ENCODE assay signal across 8 cellular contexts in the genomic region with DNA sequence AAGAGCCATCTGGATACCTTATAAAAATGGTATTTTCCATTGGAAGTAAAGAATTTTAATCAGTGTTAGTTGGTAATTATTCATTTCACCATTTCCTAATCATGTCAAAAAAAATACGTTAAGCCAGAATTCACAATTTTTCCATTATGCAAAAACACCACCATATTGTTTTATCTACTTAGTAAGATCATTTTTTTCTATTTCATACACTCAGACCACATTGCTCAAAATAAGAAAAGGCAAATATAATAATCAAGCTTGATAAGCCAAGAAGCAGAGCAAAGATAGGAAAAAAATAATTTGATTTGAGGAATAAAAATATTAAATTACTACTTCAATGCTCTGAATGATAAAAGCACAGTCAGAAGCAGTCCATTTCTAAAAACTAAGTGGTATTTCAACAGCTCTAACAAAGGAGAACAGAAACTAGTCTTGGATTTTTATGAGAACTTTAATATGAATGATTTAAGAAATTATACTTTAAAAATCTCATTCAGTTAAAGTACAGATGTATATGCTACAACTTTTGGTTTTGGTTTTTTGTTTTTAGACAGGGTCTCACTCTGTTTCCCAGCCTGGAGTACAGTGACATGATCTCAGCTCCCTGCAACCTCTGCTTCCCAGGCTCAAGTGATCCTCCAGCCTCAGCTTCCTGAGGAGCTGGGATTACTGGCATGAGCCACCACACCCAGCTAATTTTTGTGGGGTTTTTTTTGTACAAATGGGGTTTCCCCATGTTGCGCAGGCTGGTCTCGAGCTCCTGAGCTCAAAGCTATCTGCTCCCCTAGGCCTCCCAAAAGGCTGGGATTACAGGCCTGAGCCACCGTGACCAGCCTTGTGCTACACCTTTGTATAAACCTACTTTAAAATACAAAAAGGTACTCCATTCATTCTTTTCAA. TPM values are rescaled to one million over a fixed set of nuclear protein-coding genes. Genes with fewer than 3 reads are reported as not detected.
A peak's percentile ranks its signal among the peaks of the same experiment; 100 is the strongest.
DNase-seq lines count a peak whose midpoint lies in the region; ATAC-seq and TF ChIP-seq lines count a peak whose summit lies in the region.

No MANE protein-coding gene starts in this region.

- 94% methylated on average over 4 of the region's 4 CpGs for WGBS in HUES64
- 50 to 80% methylated on average over 4 of the region's 4 CpGs for WGBS in sigmoid colon, 2 donors

- peak overlapping the region; percentile 12 for H3K4me3 Mint-ChIP-seq in CD8-positive, alpha-beta T cell
- H3K4me3 Mint-ChIP-seq in mesothelial cell of epicardium, result no peak overlapping the region

- intact Hi-C loops in CD8-positive, alpha-beta T cell (cut with DNase I, micrococcal nuclease), result no loop called here
- intact Hi-C loops in sigmoid colon (cut with DNase I), result no loop called here

- H3K9ac ChIP-seq in HUES64 (ENCODE audit: low read depth, low read length), result peak overlapping the region; percentile 28; the same call in 1 of the 2 replicates

- H3K9me3 ChIP-seq in CD8-positive, alpha-beta T cell (ENCODE audit: low read length), result no peaks in the 10 kb centered on the region
- no peaks in the 10 kb centered on the region for H3K9me3 ChIP-seq in HUES64 (ENCODE audit: insufficient read depth, low read depth, low read length)
- H3K9me3 ChIP-seq in sigmoid colon, result no peaks in the 10 kb centered on the region

- H3K4me1 Mint-ChIP-seq in CD8-positive, alpha-beta T cell (ENCODE audit: low read depth), result peaks cover 28% of the 10 kb centered on the region
- H3K4me1 Mint-ChIP-seq in mesothelial cell of epicardium, result peaks cover 13% of the 10 kb centered on the region

- H3K27me3 ChIP-seq in CD8-positive, alpha-beta T cell (ENCODE audit: insufficient read depth, low read length), result no peaks in the 10 kb centered on the region
- H3K27me3 ChIP-seq in HUES64 (ENCODE audit: insufficient read depth, low read length), result no peaks in the 10 kb centered on the region
- H3K27me3 ChIP-seq in sigmoid colon, result no peaks in the 10 kb centered on the region

- H3K27ac Mint-ChIP-seq in CD8-positive, alpha-beta T cell, result peak overlapping the region; percentile 72
- peak overlapping the region; percentile 85 for H3K27ac Mint-ChIP-seq in mesothelial cell of epicardium

- ATAC-seq in CD8-positive, alpha-beta T cell, result peak; percentile 54
- ATAC-seq in GM21526 (IDR thresholded peaks at IDR 0.05; ENCODE audit: low FRiP score, unreplicated experiment), result peak; percentile 83

- CTCF ChIA-PET in CD8-positive, alpha-beta T cell (lab: Charles Lee), result interaction anchor here (2.1 kb wide), 1 partner anchor 39 kb away, joined by 5 read pairs; no protein-coding TSS in a partner anchor

- no peaks in the 10 kb centered on the region for H3K27me3 Mint-ChIP-seq in CD8-positive, alpha-beta T cell (ENCODE audit: low read depth)
- H3K27me3 Mint-ChIP-seq in mesothelial cell of epicardium (ENCODE audit: low read depth), result no peaks in the 10 kb centered on the region

- DNase-seq in CD8-positive, alpha-beta T cell, result peak in 3 of 7 experiments; percentile 5 to 19 (median 11)
- DNase-seq in activated naive CD4-positive, alpha-beta T cell treated with anti-CD3 and anti-CD28 coated beads, Interleukin-2, amount 50 U/mL, for 16 hours, result peak; percentile 34
- no peak for DNase-seq in mesothelial cell of epicardium (ENCODE audit: low spot score in 2 of 2, unreplicated experiment in 2 of 2)
- DNase-seq in AG08395 (ENCODE audit: low spot score), result no peak
- DNase-seq in SK-N-DZ (ENCODE audit: low spot score), result no peak
- DNase-seq in sigmoid colon, result no peak

- POLR2A ChIA-PET in CD8-positive, alpha-beta T cell (lab: Charles Lee), result interaction anchor here (2.1 to 3.3 kb wide), 2 partner anchors 8 to 11 kb away, joined by 9 read pairs; no protein-coding TSS in a partner anchor

- peaks cover 15% of the 10 kb centered on the region for H3K4me1 ChIP-seq in CD8-positive, alpha-beta T cell (ENCODE audit: insufficient read depth, low read length)
- H3K4me1 ChIP-seq in HUES64 (ENCODE audit: insufficient read depth, low read length), result peaks cover 19% of the 10 kb centered on the region
- peaks cover 0 to 25% (median 19%) of the 10 kb centered on the region in 4 donors for H3K4me1 ChIP-seq in sigmoid colon

- TF ChIP-seq CTCF in CD8-positive, alpha-beta T cell (IDR thresholded peaks at IDR 0.05), result no peak
- TF ChIP-seq CTCF in mesothelial cell of epicardium (IDR thresholded peaks at IDR 0.05; ENCODE audit: unreplicated experiment) (no peak), sigmoid colon (IDR thresholded peaks at IDR 0.05) (no peak)

- no peak overlapping the region for H3K4me3 ChIP-seq in CD8-positive, alpha-beta T cell (ENCODE audit: low read depth, low read length)
- H3K4me3 ChIP-seq in HUES64 (ENCODE audit: low read length) (no peak overlapping the region), sigmoid colon (no peak overlapping the region)

- no peak overlapping the region for H3K27ac ChIP-seq in CD8-positive, alpha-beta T cell (ENCODE audit: low read depth, low read length)
- H3K27ac ChIP-seq in HUES64 (ENCODE audit: low read depth, low read length) (0 out of 2 replicates have a peak overlapping the region, but pooled peaks have one; percentile 0), sigmoid colon (no peak overlapping the region)

- no peak for TF ChIP-seq POLR2A in sigmoid colon (IDR thresholded peaks at IDR 0.05)

- H3K36me3 ChIP-seq in CD8-positive, alpha-beta T cell (ENCODE audit: insufficient read depth, low read length), result no peaks in the 10 kb centered on the region
- H3K36me3 ChIP-seq in HUES64 (ENCODE audit: insufficient read depth, low read length) (no peaks in the 10 kb centered on the region), sigmoid colon (no peaks in the 10 kb centered on the region)

- H3K36me3 Mint-ChIP-seq in CD8-positive, alpha-beta T cell, result no peaks in the 10 kb centered on the region
- H3K36me3 Mint-ChIP-seq in mesothelial cell of epicardium, result no peaks in the 10 kb centered on the region

- TF ChIP-seq EP300 in sigmoid colon (IDR thresholded peaks at IDR 0.05), result no peak

- H3K9me3 Mint-ChIP-seq in CD8-positive, alpha-beta T cell, result no peaks in the 10 kb centered on the region
- H3K9me3 Mint-ChIP-seq in mesothelial cell of epicardium, result no peaks in the 10 kb centered on the region

RNA-seq across cellular contexts. Expression of gene LRRN3, which starts 46.6 kb away (rescaled TPM):
- total RNA-seq in CD8-positive, alpha-beta T cell, result 1 to 10 TPM; 8.4 to 9.0 TPM
- 7.3 TPM for polyA plus RNA-seq in HUES64 (2013, experiment 1 of 2)
- 9.2 TPM for polyA plus RNA-seq in HUES64 (2013, experiment 2 of 2)
- total RNA-seq in mesothelial cell of epicardium (8.7 to 10.1 TPM (median 9.4 TPM) in 3 replicates), sigmoid colon (1 to 10 TPM in 2 of 4 donors, under 1 TPM in 2; 0.41 to 3.3 (median 0.78) TPM)
- 152 and 177 TPM in 2 replicates for polyA plus RNA-seq in SK-N-DZ (2014; cell fraction: cytosol; rRNA removed)
- 77.9 and 99.7 TPM in 2 replicates for polyA plus RNA-seq in SK-N-DZ (2014; cell fraction: nucleus; rRNA removed)
- polyA plus RNA-seq in sigmoid colon, result under 1 TPM in 1 of 3 donors, not detected in 2; 0.76 TPM
